In genomic region chr15:51844747-51845426, GRCh38 we compare ENCODE assay signal across 13 cellular contexts. TPM values are rescaled to one million over a fixed set of nuclear protein-coding genes. Genes with fewer than 3 reads are reported as not detected.
DNase-seq lines count a peak whose midpoint lies in the region; ATAC-seq and TF ChIP-seq lines count a peak whose summit lies in the region.
"Had no signal": no experiment of that assay in that cellular context is flagged by ENCODE, and none has a peak within 500 bp of the region (broad histone marks: within the 10 kb centered on the region; RNA-seq: fewer than 3 reads in every experiment).

No MANE protein-coding gene starts in this region.

- 67 to 69% methylated on average over 4 of the region's 4 CpGs for whole genome bisulfite sequencing in upper lobe of left lung, 2 donors

- peak overlapping the region; percentile 82 for H3K27ac Mint-ChIP-seq in activated T-cell treated with anti-CD3 and anti-CD28 coated beads, Interleukin-2, amount 50 U/mL, for 72 hours
- H3K27ac Mint-ChIP-seq in activated naive CD8-positive, alpha-beta T cell treated with anti-CD3 and anti-CD28 coated beads, Interleukin-2, amount 50 U/mL, for 24 hours, result peak overlapping the region; percentile 3
- H3K27ac Mint-ChIP-seq: activated CD4-positive, alpha-beta memory T cell treated with anti-CD3 and anti-CD28 coated beads, Interleukin-2, amount 10 ng/mL, durations not matched to agents 7 days and 5 days; activated naive CD8-positive, alpha-beta T cell treated with anti-CD3 and anti-CD28 coated beads, Interleukin-2, amount 10 ng/mL, durations not matched to agents 7 days and 5 days had no signal

- TF ChIP-seq POLR2A in upper lobe of left lung (IDR thresholded peaks at IDR 0.05), result no peak

- H3K9me3 ChIP-seq in left lung, result no peaks in the 10 kb centered on the region
- no peaks in the 10 kb centered on the region for H3K9me3 ChIP-seq in upper lobe of left lung
- H3K9me3 ChIP-seq: thyroid gland had no signal

- no peak for DNase-seq in activated T-cell treated with anti-CD3 and anti-CD28 coated beads, Interleukin-2, amount 50 U/mL, for 72 hours
- DNase-seq in activated T-cell treated with anti-CD3 and anti-CD28 coated beads, Interleukin-2, amount 50 U/mL, for 48 hours, result no peak
- no peak for DNase-seq in activated naive CD8-positive, alpha-beta T cell treated with anti-CD3 and anti-CD28 coated beads, Interleukin-2, amount 50 U/mL, for 24 hours
- DNase-seq in left lung, result no peak
- no peak for DNase-seq in upper lobe of left lung
- no peak for DNase-seq in NCI-H82 (lab: John Stamatoyannopoulos, UW)
- no peak for DNase-seq in NCI-H128 (lab: John Stamatoyannopoulos, UW; ENCODE audit: unreplicated experiment)
- DNase-seq: activated CD4-positive, alpha-beta memory T cell treated with anti-CD3 and anti-CD28 coated beads, Interleukin-2, amount 10 ng/mL, durations not matched to agents 7 days and 5 days; activated naive CD8-positive, alpha-beta T cell treated with anti-CD3 and anti-CD28 coated beads, Interleukin-2, amount 10 ng/mL, durations not matched to agents 7 days and 5 days; NCI-H2107; T-helper 9 cell; thyroid gland had no signal

- H3K36me3 Mint-ChIP-seq in activated T-cell treated with anti-CD3 and anti-CD28 coated beads, Interleukin-2, amount 50 U/mL, for 72 hours (ENCODE audit: insufficient read depth in 2 of 2), result peaks cover 0 to 2% of the 10 kb centered on the region in 2 donors
- peaks cover 6% of the 10 kb centered on the region for H3K36me3 Mint-ChIP-seq in activated naive CD8-positive, alpha-beta T cell treated with anti-CD3 and anti-CD28 coated beads, Interleukin-2, amount 50 U/mL, for 24 hours (ENCODE audit: low read depth)

- peak overlapping the region in 1 of 2 donors; percentile 16 for H3K4me3 Mint-ChIP-seq in activated T-cell treated with anti-CD3 and anti-CD28 coated beads, Interleukin-2, amount 50 U/mL, for 72 hours
- H3K4me3 Mint-ChIP-seq in activated naive CD8-positive, alpha-beta T cell treated with anti-CD3 and anti-CD28 coated beads, Interleukin-2, amount 50 U/mL, for 24 hours, result no peak overlapping the region
- H3K4me3 Mint-ChIP-seq: activated CD4-positive, alpha-beta memory T cell treated with anti-CD3 and anti-CD28 coated beads, Interleukin-2, amount 10 ng/mL, durations not matched to agents 7 days and 5 days; activated naive CD8-positive, alpha-beta T cell treated with anti-CD3 and anti-CD28 coated beads, Interleukin-2, amount 10 ng/mL, durations not matched to agents 7 days and 5 days had no signal

- no peak for TF ChIP-seq EP300 in upper lobe of left lung (IDR thresholded peaks at IDR 0.05)

- TF ChIP-seq CTCF in left lung (IDR thresholded peaks at IDR 0.05) (no peak), upper lobe of left lung (IDR thresholded peaks at IDR 0.05) (no peak)

- H3K4me1 ChIP-seq in left lung (peaks cover 73 to 99% of the 10 kb centered on the region in 2 donors), upper lobe of left lung (peaks cover 82 to 100% (median 87%) of the 10 kb centered on the region in 4 donors)

- no peaks in the 10 kb centered on the region for H3K27me3 Mint-ChIP-seq in activated T-cell treated with anti-CD3 and anti-CD28 coated beads, Interleukin-2, amount 50 U/mL, for 72 hours (ENCODE audit: low read depth)
- no peaks in the 10 kb centered on the region for H3K27me3 Mint-ChIP-seq in activated naive CD8-positive, alpha-beta T cell treated with anti-CD3 and anti-CD28 coated beads, Interleukin-2, amount 50 U/mL, for 24 hours
- H3K27me3 Mint-ChIP-seq: activated CD4-positive, alpha-beta memory T cell treated with anti-CD3 and anti-CD28 coated beads, Interleukin-2, amount 10 ng/mL, durations not matched to agents 7 days and 5 days; activated naive CD8-positive, alpha-beta T cell treated with anti-CD3 and anti-CD28 coated beads, Interleukin-2, amount 10 ng/mL, durations not matched to agents 7 days and 5 days had no signal

- no peak for ATAC-seq in activated T-cell treated with anti-CD3 and anti-CD28 coated beads, Interleukin-2, amount 50 U/mL, for 72 hours (replicated peaks in 1 of 2)
- ATAC-seq in activated naive CD8-positive, alpha-beta T cell treated with anti-CD3 and anti-CD28 coated beads, Interleukin-2, amount 50 U/mL, for 24 hours, result no peak
- ATAC-seq in left lung (peak; percentile 11), upper lobe of left lung (ENCODE audit: low FRiP score in 2 of 2) (no peak), HG03025 (IDR thresholded peaks at IDR 0.05; ENCODE audit: low FRiP score, unreplicated experiment) (no peak)

- H3K27me3 ChIP-seq in left lung (no peaks in the 10 kb centered on the region), upper lobe of left lung (no peaks in the 10 kb centered on the region)
- H3K27me3 ChIP-seq: thyroid gland had no signal

- H3K27ac ChIP-seq in left lung, result peak overlapping the region; percentile 45 to 84
- H3K27ac ChIP-seq in upper lobe of left lung, result peak overlapping the region; percentile 23 to 77 (median 65)

- intact Hi-C loops in left lung (cut with DNase I), result no loop called here

- H3K4me1 Mint-ChIP-seq in activated T-cell treated with anti-CD3 and anti-CD28 coated beads, Interleukin-2, amount 50 U/mL, for 72 hours (ENCODE audit: low read depth), result peaks cover 70% of the 10 kb centered on the region
- peaks cover 79% of the 10 kb centered on the region for H3K4me1 Mint-ChIP-seq in activated naive CD8-positive, alpha-beta T cell treated with anti-CD3 and anti-CD28 coated beads, Interleukin-2, amount 50 U/mL, for 24 hours

- H3K4me3 ChIP-seq in left lung (no peak overlapping the region), upper lobe of left lung (no peak overlapping the region)
- H3K4me3 ChIP-seq: thyroid gland had no signal

- H3K36me3 ChIP-seq in left lung (no peaks in the 10 kb centered on the region), upper lobe of left lung (no peaks in the 10 kb centered on the region)
- H3K36me3 ChIP-seq: thyroid gland had no signal

- no peaks in the 10 kb centered on the region for H3K9me3 Mint-ChIP-seq in activated T-cell treated with anti-CD3 and anti-CD28 coated beads, Interleukin-2, amount 50 U/mL, for 72 hours
- no peaks in the 10 kb centered on the region for H3K9me3 Mint-ChIP-seq in activated naive CD8-positive, alpha-beta T cell treated with anti-CD3 and anti-CD28 coated beads, Interleukin-2, amount 50 U/mL, for 24 hours
- H3K9me3 Mint-ChIP-seq: activated CD4-positive, alpha-beta memory T cell treated with anti-CD3 and anti-CD28 coated beads, Interleukin-2, amount 10 ng/mL, durations not matched to agents 7 days and 5 days; activated naive CD8-positive, alpha-beta T cell treated with anti-CD3 and anti-CD28 coated beads, Interleukin-2, amount 10 ng/mL, durations not matched to agents 7 days and 5 days had no signal

RNA-seq across cellular contexts. Expression of gene TMOD3, which starts 15.4 kb away (rescaled TPM):
- total RNA-seq in activated T-cell treated with anti-CD3 and anti-CD28 coated beads, Interleukin-2, amount 50 U/mL, for 72 hours, result 10 to 100 TPM; 48.6 to 55.1 TPM
- total RNA-seq in left lung (10 to 100 TPM; 86.3 to 90.8 TPM), upper lobe of left lung (10 to 100 TPM; 40.4 to 81.6 (median 72.7) TPM)
